Comparison of ENCODE assay signal across 27 cellular contexts in the genomic region with DNA sequence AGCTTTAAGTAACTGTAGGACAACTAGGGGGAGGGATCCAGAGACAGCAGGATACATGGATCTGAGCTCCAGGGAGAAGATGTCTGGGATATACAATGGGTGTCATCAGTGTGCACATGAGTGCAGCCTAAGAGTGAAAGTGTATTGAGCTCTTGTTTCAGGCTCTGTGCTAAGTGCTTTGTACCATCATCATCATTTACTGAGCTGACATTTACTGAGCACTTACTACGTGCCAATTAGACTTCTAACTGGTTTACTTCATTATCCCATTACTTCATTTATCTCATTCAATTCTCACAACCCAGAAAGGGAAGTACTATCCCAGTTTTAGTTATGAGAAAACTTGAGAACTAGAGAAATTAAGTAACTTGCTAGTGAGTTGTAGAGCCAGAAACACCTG.
"Had no signal": no experiment of that assay in that cellular context is flagged by ENCODE, and none has a peak within 500 bp of the region (broad histone marks: within the 10 kb centered on the region; RNA-seq: fewer than 3 reads in every experiment).

No MANE protein-coding gene starts in this region.

- H3K27me3 ChIP-seq: ascending aorta, brain microvascular endothelial cell, dorsolateral prefrontal cortex had no signal

- H3K36me3 Mint-ChIP-seq: activated naive CD4-positive, alpha-beta T cell treated with anti-CD3 and anti-CD28 coated beads, Interleukin-2, amount 10 ng/mL, durations not matched to agents 7 days and 5 days; activated naive CD8-positive, alpha-beta T cell treated with anti-CD3 and anti-CD28 coated beads, Interleukin-2, amount 10 ng/mL, durations not matched to agents 7 days and 5 days had no signal

- H3K36me3 ChIP-seq: ascending aorta, brain microvascular endothelial cell, heart left ventricle had no signal

- H3K27ac Mint-ChIP-seq: activated CD4-positive, alpha-beta memory T cell treated with anti-CD3 and anti-CD28 coated beads, Interleukin-2, amount 10 ng/mL, durations not matched to agents 7 days and 5 days; activated CD4-positive, alpha-beta T cell treated with anti-CD3 and anti-CD28 coated beads for 36 hours; activated CD4-positive, alpha-beta T cell treated with anti-CD3 and anti-CD28 coated beads, Interleukin-2, amount 10 ng/mL, durations not matched to agents 24 days and 14 days; activated naive CD4-positive, alpha-beta T cell treated with anti-CD3 and anti-CD28 coated beads, Interleukin-2, amount 10 ng/mL, durations not matched to agents 7 days and 5 days; activated naive CD4-positive, alpha-beta T cell treated with anti-CD3 and anti-CD28 coated beads, Interleukin-2, amount 50 U/mL, for 72 hours; activated naive CD8-positive, alpha-beta T cell treated with anti-CD3 and anti-CD28 coated beads, Interleukin-2, amount 10 ng/mL, durations not matched to agents 7 days and 5 days; activated T-cell treated with anti-CD3 and anti-CD28 coated beads, Interleukin-2, amount 50 U/mL, for 24 hours; activated T-cell treated with anti-CD3 and anti-CD28 coated beads, Interleukin-2, amount 50 U/mL, for 72 hours; dendritic cell treated with granulocyte-macrophage colony-stimulating factor and Interleukin-4, amounts not matched to agents 40 ng/mL and 50 ng/mL, for 4 days; endodermal cell had no signal

- H3K4me3 ChIP-seq: ascending aorta, coronary artery, dorsolateral prefrontal cortex, heart left ventricle had no signal

- DNase-seq: activated CD4-positive, alpha-beta memory T cell treated with anti-CD3 and anti-CD28 coated beads, Interleukin-2, amount 10 ng/mL, durations not matched to agents 7 days and 5 days; activated CD4-positive, alpha-beta T cell treated with anti-CD3 and anti-CD28 coated beads for 36 hours; activated CD4-positive, alpha-beta T cell treated with anti-CD3 and anti-CD28 coated beads, Interleukin-2, amount 10 ng/mL, durations not matched to agents 24 days and 14 days; activated CD4-positive, alpha-beta T cell treated with anti-CD3 and anti-CD28 coated beads, Interleukin-2, amount 50 U/mL, for 4 hours; activated CD4-positive, CD25-positive, alpha-beta regulatory T cell; activated CD4-positive, CD25-positive, alpha-beta regulatory T cell treated with anti-CD3 and anti-CD28 coated beads, Interleukin-2, amount 50 U/mL, for 72 hours; activated CD8-positive, alpha-beta memory T cell treated with anti-CD3 and anti-CD28 coated beads, Interleukin-2, amount 50 U/mL, for 48 hours; activated gamma-delta T cell; activated naive CD4-positive, alpha-beta T cell; activated naive CD4-positive, alpha-beta T cell treated with anti-CD3 and anti-CD28 coated beads, Interleukin-2, amount 10 ng/mL, durations not matched to agents 7 days and 5 days; activated naive CD8-positive, alpha-beta T cell treated with anti-CD3 and anti-CD28 coated beads, Interleukin-2, amount 10 ng/mL, durations not matched to agents 7 days and 5 days; activated T-cell treated with anti-CD3 and anti-CD28 coated beads for 4 hours; activated T-cell treated with anti-CD3 and anti-CD28 coated beads, Interleukin-2, amount 50 U/mL, for 24 hours; activated T-cell treated with anti-CD3 and anti-CD28 coated beads, Interleukin-2, amount 50 U/mL, for 72 hours; brain microvascular endothelial cell; dorsolateral prefrontal cortex; effector memory CD4-positive, alpha-beta T cell; endodermal cell; foreskin fibroblast; heart left ventricle; T-helper 2 cell had no signal

- H3K4me3 Mint-ChIP-seq: activated CD4-positive, alpha-beta memory T cell treated with anti-CD3 and anti-CD28 coated beads, Interleukin-2, amount 10 ng/mL, durations not matched to agents 7 days and 5 days; activated CD4-positive, alpha-beta T cell treated with anti-CD3 and anti-CD28 coated beads for 36 hours; activated CD4-positive, alpha-beta T cell treated with anti-CD3 and anti-CD28 coated beads, Interleukin-2, amount 10 ng/mL, durations not matched to agents 24 days and 14 days; activated naive CD4-positive, alpha-beta T cell treated with anti-CD3 and anti-CD28 coated beads, Interleukin-2, amount 10 ng/mL, durations not matched to agents 7 days and 5 days; activated naive CD8-positive, alpha-beta T cell treated with anti-CD3 and anti-CD28 coated beads, Interleukin-2, amount 10 ng/mL, durations not matched to agents 7 days and 5 days; activated T-cell treated with anti-CD3 and anti-CD28 coated beads, Interleukin-2, amount 50 U/mL, for 24 hours; activated T-cell treated with anti-CD3 and anti-CD28 coated beads, Interleukin-2, amount 50 U/mL, for 72 hours; central memory CD8-positive, alpha-beta T cell; dendritic cell treated with granulocyte-macrophage colony-stimulating factor and Interleukin-4, amounts not matched to agents 40 ng/mL and 50 ng/mL, for 4 days; endodermal cell had no signal

- H3K27me3 Mint-ChIP-seq: activated CD4-positive, alpha-beta T cell treated with anti-CD3 and anti-CD28 coated beads for 36 hours; activated T-cell treated with anti-CD3 and anti-CD28 coated beads, Interleukin-2, amount 50 U/mL, for 24 hours; dendritic cell treated with granulocyte-macrophage colony-stimulating factor and Interleukin-4, amounts not matched to agents 40 ng/mL and 50 ng/mL, for 4 days had no signal

- H3K9me3 ChIP-seq: ascending aorta, heart left ventricle had no signal

- H3K27ac ChIP-seq: ascending aorta, brain microvascular endothelial cell, coronary artery, dorsolateral prefrontal cortex, heart left ventricle had no signal

- H3K9me3 Mint-ChIP-seq: activated CD4-positive, alpha-beta memory T cell treated with anti-CD3 and anti-CD28 coated beads, Interleukin-2, amount 10 ng/mL, durations not matched to agents 7 days and 5 days; activated CD4-positive, alpha-beta T cell treated with anti-CD3 and anti-CD28 coated beads, Interleukin-2, amount 10 ng/mL, durations not matched to agents 24 days and 14 days; activated naive CD4-positive, alpha-beta T cell treated with anti-CD3 and anti-CD28 coated beads, Interleukin-2, amount 10 ng/mL, durations not matched to agents 7 days and 5 days; activated naive CD4-positive, alpha-beta T cell treated with anti-CD3 and anti-CD28 coated beads, Interleukin-2, amount 50 U/mL, for 72 hours; activated naive CD8-positive, alpha-beta T cell treated with anti-CD3 and anti-CD28 coated beads, Interleukin-2, amount 10 ng/mL, durations not matched to agents 7 days and 5 days; activated T-cell treated with anti-CD3 and anti-CD28 coated beads, Interleukin-2, amount 50 U/mL, for 24 hours; activated T-cell treated with anti-CD3 and anti-CD28 coated beads, Interleukin-2, amount 50 U/mL, for 72 hours; central memory CD8-positive, alpha-beta T cell; dendritic cell treated with granulocyte-macrophage colony-stimulating factor and Interleukin-4, amounts not matched to agents 40 ng/mL and 50 ng/mL, for 4 days; endodermal cell had no signal

- ATAC-seq: activated CD4-positive, alpha-beta T cell treated with anti-CD3 and anti-CD28 coated beads for 36 hours; activated naive CD4-positive, alpha-beta T cell treated with anti-CD3 and anti-CD28 coated beads, Interleukin-2, amount 50 U/mL, for 72 hours; activated T-cell treated with anti-CD3 and anti-CD28 coated beads, Interleukin-2, amount 50 U/mL, for 72 hours; esophagus mucosa; heart left ventricle had no signal
